ENCODE assay signal across 18 cellular contexts in genomic region chr6:157579467-157580031, GRCh38.
DNase-seq lines count a peak whose midpoint lies in the region; FAIRE-seq and TF ChIP-seq lines count a peak whose summit lies in the region.
"Had no signal": no experiment of that assay in that cellular context is flagged by ENCODE, and none has a peak within 500 bp of the region (broad histone marks: within the 10 kb centered on the region; RNA-seq: fewer than 3 reads in every experiment).

No MANE protein-coding gene starts in this region.

- H3K9me3 Mint-ChIP-seq in activated CD4-positive, alpha-beta T cell treated with anti-CD3 and anti-CD28 coated beads, Interleukin-2, amount 10 ng/mL, durations not matched to agents 7 days and 5 days, result peaks cover 31% of the 10 kb centered on the region
- H3K9me3 Mint-ChIP-seq: CD4-positive, alpha-beta T cell had no signal

- dilution Hi-C loops in keratinocyte (cut with MboI; ENCODE audit: extremely low pct_ligation_motif_present, low sequenced_read_pairs), result no loop called here

- no peaks in the 10 kb centered on the region for H3K4me1 Mint-ChIP-seq in activated CD4-positive, alpha-beta T cell treated with anti-CD3 and anti-CD28 coated beads, Interleukin-2, amount 10 ng/mL, durations not matched to agents 7 days and 5 days
- H3K4me1 Mint-ChIP-seq: brain, WTC11 had no signal

- CTCF ChIA-PET in activated CD4-positive, alpha-beta T cell treated with anti-CD3 and anti-CD28 coated beads, Interleukin-2, amount 10 ng/mL, durations not matched to agents 7 days and 5 days (lab: Charles Lee), result no interaction called here

- POLR2A ChIA-PET in activated CD4-positive, alpha-beta T cell treated with anti-CD3 and anti-CD28 coated beads, Interleukin-2, amount 10 ng/mL, durations not matched to agents 7 days and 5 days (lab: Charles Lee), result no interaction called here

- TF ChIP-seq POLR2A in esophagus muscularis mucosa (IDR thresholded peaks at IDR 0.05; ENCODE audit: low read depth), result no peak

- H3K4me1 ChIP-seq in keratinocyte (ENCODE audit: control insufficient read depth, extremely low read depth, insufficient read depth, low read length) (peaks cover 3% of the 10 kb centered on the region), esophagus muscularis mucosa (no peaks in the 10 kb centered on the region)
- H3K4me1 ChIP-seq: tibial nerve had no signal

- H3K36me3 Mint-ChIP-seq in activated CD4-positive, alpha-beta T cell treated with anti-CD3 and anti-CD28 coated beads, Interleukin-2, amount 10 ng/mL, durations not matched to agents 7 days and 5 days (ENCODE audit: low read depth), result peaks cover 33% of the 10 kb centered on the region
- H3K36me3 Mint-ChIP-seq: brain had no signal

- H3K27ac ChIP-seq in keratinocyte (ENCODE audit: control insufficient read depth, insufficient read depth, low read length), result peak overlapping the region; percentile 26
- H3K27ac ChIP-seq in esophagus muscularis mucosa (replicated peaks in 1 of 4), result no peak overlapping the region
- H3K27ac ChIP-seq: 22Rv1, tibial nerve had no signal

- TF ChIP-seq EP300 in esophagus muscularis mucosa (IDR thresholded peaks at IDR 0.05), result no peak

- no peaks in the 10 kb centered on the region for H3K79me2 ChIP-seq in keratinocyte (ENCODE audit: control insufficient read depth, insufficient read depth, low read length)

- H2AFZ ChIP-seq in keratinocyte (ENCODE audit: control insufficient read depth, low read length), result no peak overlapping the region

- WGBS in esophagus muscularis mucosa, result 76% methylated on average over 3 of the region's 3 CpGs

- H3K9ac ChIP-seq in keratinocyte (ENCODE audit: control insufficient read depth, extremely low read depth, insufficient read depth, low read length), result no peak overlapping the region

- FAIRE-seq in keratinocyte (lab: Jason Lieb, UNC), result no peak
- FAIRE-seq: kidney had no signal

- TF ChIP-seq CTCF in keratinocyte (optimal IDR thresholded peaks at IDR 0.05 in 1 of 3, IDR thresholded peaks at IDR 0.05 in 1 of 3, conservative IDR thresholded peaks at IDR 0.05 in 1 of 3; ENCODE audit: extremely low read depth in 1 of 3, insufficient read depth in 2 of 3, low read length in 3 of 3) (no peak), esophagus muscularis mucosa (IDR thresholded peaks at IDR 0.05) (no peak)

- H3K4me3 Mint-ChIP-seq in activated CD4-positive, alpha-beta T cell treated with anti-CD3 and anti-CD28 coated beads, Interleukin-2, amount 10 ng/mL, durations not matched to agents 7 days and 5 days, result no peak overlapping the region
- H3K4me3 Mint-ChIP-seq: brain; CD4-positive, alpha-beta T cell; WTC11 had no signal

- peak; percentile 1 for DNase-seq in activated CD4-positive, alpha-beta T cell treated with anti-CD3 and anti-CD28 coated beads, Interleukin-2, amount 10 ng/mL, durations not matched to agents 7 days and 5 days
- DNase-seq in activated CD4-positive, alpha-beta T cell treated with anti-CD3 and anti-CD28 coated beads for 4 hours, result no peak
- DNase-seq in astrocyte of the hippocampus (ENCODE audit: low read depth, low spot score) (peak; percentile 61), keratinocyte (ENCODE audit: low read depth, low spot score) (no peak), superior temporal gyrus (ENCODE audit: extremely low spot score) (peak; percentile 48), DMS153 (lab: John Stamatoyannopoulos, UW) (no peak), NCI-H146 treated with DMSO at 0.1 percent for 48 hours (lab: John Stamatoyannopoulos, UW; ENCODE audit: unreplicated experiment) (no peak), esophagus muscularis mucosa (ENCODE audit: extremely low spot score) (no peak)
- DNase-seq: activated gamma-delta T cell; CD4-positive, alpha-beta T cell; GF-D8; kidney; naive B cell had no signal

- no peak overlapping the region for H3K4me3 ChIP-seq in keratinocyte (ENCODE audit: control insufficient read depth in 2 of 3, extremely low read depth in 1 of 3, insufficient read depth in 2 of 3, low read depth in 1 of 3, low read length in 3 of 3)
- H3K4me3 ChIP-seq in esophagus muscularis mucosa, result no peak overlapping the region
- H3K4me3 ChIP-seq: tibial nerve had no signal

- H3K9me3 ChIP-seq in keratinocyte (ENCODE audit: control insufficient read depth, low read depth, low read length) (no peaks in the 10 kb centered on the region), esophagus muscularis mucosa (no peaks in the 10 kb centered on the region)

- H3K36me3 ChIP-seq in keratinocyte (ENCODE audit: control insufficient read depth in 2 of 2, extremely low read depth in 1 of 2, insufficient read depth in 2 of 2, low read length in 2 of 2) (no peaks in the 10 kb centered on the region), esophagus muscularis mucosa (no peaks in the 10 kb centered on the region)
- H3K36me3 ChIP-seq: tibial nerve had no signal

- peaks cover 20% of the 10 kb centered on the region for H3K27me3 Mint-ChIP-seq in activated CD4-positive, alpha-beta T cell treated with anti-CD3 and anti-CD28 coated beads, Interleukin-2, amount 10 ng/mL, durations not matched to agents 7 days and 5 days
- H3K27me3 Mint-ChIP-seq: CD4-positive, alpha-beta T cell; naive B cell had no signal

- H3K9me1 ChIP-seq in keratinocyte (ENCODE audit: control insufficient read depth, extremely low read depth, insufficient read depth, low read length), result no peaks in the 10 kb centered on the region

- intact Hi-C loops in esophagus muscularis mucosa (cut with DNase I), result no loop called here

- H3K4me2 ChIP-seq in keratinocyte (ENCODE audit: control insufficient read depth, extremely low read depth, insufficient read depth, low read depth, low read length), result peak overlapping the region; percentile 54

- H3K27me3 ChIP-seq in keratinocyte (ENCODE audit: control insufficient read depth, extremely low read depth, insufficient read depth, low read length) (no peaks in the 10 kb centered on the region), esophagus muscularis mucosa (no peaks in the 10 kb centered on the region)
- H3K27me3 ChIP-seq: tibial nerve had no signal

- no peak overlapping the region for H3K27ac Mint-ChIP-seq in activated CD4-positive, alpha-beta T cell treated with anti-CD3 and anti-CD28 coated beads, Interleukin-2, amount 10 ng/mL, durations not matched to agents 7 days and 5 days
- H3K27ac Mint-ChIP-seq: brain; CD4-positive, alpha-beta T cell; progenitor cell of endocrine pancreas; WTC11 had no signal

- H4K20me1 ChIP-seq in keratinocyte (ENCODE audit: control insufficient read depth, extremely low read depth, insufficient read depth, low read length), result no peaks in the 10 kb centered on the region

Comparison
In these comparisons a context has a peak if more than half of its experiments do, and no peak if none do; other contexts are left out.
1. DNase-seq: peak in activated CD4-positive, alpha-beta T cell treated with anti-CD3 and anti-CD28 coated beads, Interleukin-2, amount 10 ng/mL, durations not matched to agents 7 days and 5 days (single experiment), astrocyte of the hippocampus (single experiment) and superior temporal gyrus (single experiment); none in activated CD4-positive, alpha-beta T cell treated with anti-CD3 and anti-CD28 coated beads for 4 hours (0 of 2), keratinocyte (single experiment), DMS153 (single experiment), NCI-H146 treated with DMSO at 0.1 percent for 48 hours (single experiment) and esophagus muscularis mucosa (single experiment).